ENCODE assay signal across 1 cellular context in genomic region chr5:68843600-68844342, GRCh38.
TF ChIP-seq lines count a peak whose summit lies in the region.

No MANE protein-coding gene starts in this region.

TF ChIP-seq in GM23338, 12 proteins besides CTCF, POLR2A, EP300 and RAD21 (continued from another document):
- TF ChIP-seq NANOG (IDR thresholded peaks at IDR 0.05; ENCODE audit: borderline replicate concordance), result no peak
- TF ChIP-seq ETS1 (IDR thresholded peaks at IDR 0.05), result no peak
TF ChIP-seq in GM23338: peak in this region for 0.
